In the genomic region with DNA sequence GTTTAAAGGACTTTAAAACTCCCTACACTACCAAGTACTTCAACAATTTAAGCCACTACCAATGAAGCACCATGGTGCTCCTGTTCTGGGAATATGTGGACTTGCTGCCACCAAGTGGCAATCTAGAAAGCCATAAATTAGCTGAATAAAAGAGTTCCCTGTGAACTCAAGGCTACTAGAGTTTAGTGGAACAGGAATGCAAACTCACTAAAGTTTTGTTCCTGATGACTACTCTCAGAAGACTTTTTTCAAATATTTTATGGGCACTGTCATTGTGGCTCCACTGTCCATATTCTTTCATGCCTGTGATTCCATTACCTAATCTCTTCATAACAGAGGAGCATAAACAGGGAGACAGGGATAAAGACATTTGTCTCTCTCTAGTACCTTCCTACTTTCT, we compare ENCODE assay signal across 8 cellular contexts.
DNase-seq lines count a peak whose midpoint lies in the region; ATAC-seq and TF ChIP-seq lines count a peak whose summit lies in the region.

No MANE protein-coding gene starts in this region.

- H3K36me3 ChIP-seq in DOHH2 (ENCODE audit: control insufficient read depth, low read length) (no peaks in the 10 kb centered on the region), OCI-LY1 (ENCODE audit: insufficient read depth, low read length) (peaks cover 3% of the 10 kb centered on the region; the same call in 1 of the 2 replicates), smooth muscle cell (ENCODE audit: low read depth) (no peaks in the 10 kb centered on the region)

- no peaks in the 10 kb centered on the region for H3K27me3 Mint-ChIP-seq in brain

- H3K27me3 ChIP-seq in DOHH2 (ENCODE audit: control insufficient read depth, low read length) (no peaks in the 10 kb centered on the region), OCI-LY1 (ENCODE audit: insufficient read depth, low read length) (no peaks in the 10 kb centered on the region), smooth muscle cell (ENCODE audit: low read depth) (no peaks in the 10 kb centered on the region)

- peak overlapping the region in 1 of 5 experiments; percentile 11 for H3K27ac Mint-ChIP-seq in brain

- H3F3A ChIP-seq in DOHH2 (ENCODE audit: control insufficient read depth, insufficient read depth) (no peaks in the 10 kb centered on the region), OCI-LY1 (ENCODE audit: insufficient read depth, low read length) (no peaks in the 10 kb centered on the region), smooth muscle cell (ENCODE audit: low read depth) (peaks cover 7% of the 10 kb centered on the region)

- TF ChIP-seq CTCF in DOHH2 (IDR thresholded peaks at IDR 0.05; ENCODE audit: low read depth, low read length, poor library complexity, severe bottlenecking) (peak; percentile 38), OCI-LY1 (IDR thresholded peaks at IDR 0.05; ENCODE audit: low read length) (peak; percentile 79), brain (conservative IDR thresholded peaks at IDR 0.05) (peak; percentile 81 to 83), smooth muscle cell (IDR thresholded peaks at IDR 0.05; ENCODE audit: borderline replicate concordance, insufficient read depth, poor library complexity, severe bottlenecking) (peak; percentile 66)

- ATAC-seq in GM21737 (IDR thresholded peaks at IDR 0.05; ENCODE audit: unreplicated experiment) (no peak), HG02571 (IDR thresholded peaks at IDR 0.05; ENCODE audit: unreplicated experiment) (no peak)

- peaks cover 67% of the 10 kb centered on the region for H3K4me1 Mint-ChIP-seq in brain

- H3K9me3 Mint-ChIP-seq in brain: no peaks in the 10 kb centered on the region

- no peaks in the 10 kb centered on the region for H3K9me3 ChIP-seq in DOHH2 (ENCODE audit: control insufficient read depth, insufficient read depth, low read length)
- H3K9me3 ChIP-seq in OCI-LY1 (ENCODE audit: low read length): no peaks in the 10 kb centered on the region
- H3K9me3 ChIP-seq in smooth muscle cell (replicated peaks; ENCODE audit: low read depth): no peaks in the 10 kb centered on the region

- H3K4me3 ChIP-seq in DOHH2 (ENCODE audit: low read length): no peak overlapping the region
- no peak overlapping the region for H3K4me3 ChIP-seq in OCI-LY1 (ENCODE audit: low read depth, low read length, poor library complexity, severe bottlenecking)
- H3K4me3 ChIP-seq in smooth muscle cell: no peak overlapping the region

- H3K9ac ChIP-seq in OCI-LY1 (ENCODE audit: low read length) (no peak overlapping the region), smooth muscle cell (ENCODE audit: low read depth) (peak overlapping the region; percentile 11)

- H3K4me3 Mint-ChIP-seq in brain: no peak overlapping the region

- peaks cover 11% of the 10 kb centered on the region for H3K36me3 Mint-ChIP-seq in brain

- H4K20me1 ChIP-seq in DOHH2 (ENCODE audit: control insufficient read depth, insufficient read depth, low read depth, low read length): no peaks in the 10 kb centered on the region
- no peaks in the 10 kb centered on the region for H4K20me1 ChIP-seq in OCI-LY1 (ENCODE audit: insufficient read depth, low read length)
- peaks cover 30% of the 10 kb centered on the region for H4K20me1 ChIP-seq in smooth muscle cell (ENCODE audit: low read depth)

- H3K4me2 ChIP-seq in DOHH2 (ENCODE audit: low read length) (no peak overlapping the region), OCI-LY1 (ENCODE audit: low read length) (no peak overlapping the region), smooth muscle cell (peak overlapping the region; percentile 31)

- H3K79me2 ChIP-seq in DOHH2 (ENCODE audit: control insufficient read depth, low read length): no peaks in the 10 kb centered on the region; the same call in 1 of the 2 replicates
- no peaks in the 10 kb centered on the region for H3K79me2 ChIP-seq in OCI-LY1 (ENCODE audit: insufficient read depth, low read length)
- H3K79me2 ChIP-seq in smooth muscle cell (ENCODE audit: low read depth): peaks cover 19% of the 10 kb centered on the region

- H3K4me1 ChIP-seq in DOHH2 (ENCODE audit: control insufficient read depth, low read length) (peaks cover 23% of the 10 kb centered on the region), OCI-LY1 (ENCODE audit: insufficient read depth, low read length, severe bottlenecking) (peaks cover 45% of the 10 kb centered on the region), smooth muscle cell (ENCODE audit: low read depth) (peaks cover 8% of the 10 kb centered on the region)

- H3K27ac ChIP-seq in DOHH2 (ENCODE audit: low read depth, low read length) (no peak overlapping the region), OCI-LY1 (ENCODE audit: low read depth, low read length, poor library complexity, severe bottlenecking) (peak overlapping the region; percentile 45), smooth muscle cell (ENCODE audit: low read depth) (peak overlapping the region; percentile 82)

- no peaks in the 10 kb centered on the region for H3K9me2 ChIP-seq in DOHH2 (replicated peaks; ENCODE audit: control insufficient read depth, low read length)
- H3K9me2 ChIP-seq in OCI-LY1 (ENCODE audit: low read depth, low read length): no peaks in the 10 kb centered on the region

- no peak overlapping the region for H2AFZ ChIP-seq in OCI-LY1 (ENCODE audit: low read length)
- no peak overlapping the region for H2AFZ ChIP-seq in smooth muscle cell (ENCODE audit: low read depth)

- DNase-seq in HuH-7 (ENCODE audit: low spot score): peak; percentile 32
- peak; percentile 52 for DNase-seq in iPS-NIHi11 (ENCODE audit: low spot score)
- DNase-seq in smooth muscle cell (lab: John Stamatoyannopoulos, UW; ENCODE audit: unreplicated experiment): no peak
